In genomic region chr10:133375357-133376115, GRCh38 we compare ENCODE assay signal across 19 cellular contexts. TPM values are rescaled to one million over a fixed set of nuclear protein-coding genes. Genes with fewer than 3 reads are reported as not detected.
DNase-seq lines count a peak whose midpoint lies in the region; ATAC-seq and TF ChIP-seq lines count a peak whose summit lies in the region.
"Had no signal": no experiment of that assay in that cellular context is flagged by ENCODE, and none has a peak within 500 bp of the region (broad histone marks: within the 10 kb centered on the region; RNA-seq: fewer than 3 reads in every experiment).

No MANE protein-coding gene starts in this region.

- no peaks in the 10 kb centered on the region for H3K36me3 Mint-ChIP-seq in natural killer cell treated with Interleukin-12 subunit alpha and Interleukin-12 subunit beta and Interleukin-15 and Interleukin-18, amount 100 ng/mL, for 72 hours

- no peak for TF ChIP-seq CTCF in C4-2B (conservative IDR thresholded peaks at IDR 0.05)
- no peak for TF ChIP-seq CTCF in dorsolateral prefrontal cortex (IDR thresholded peaks at IDR 0.05 in 54 of 56, conservative IDR thresholded peaks at IDR 0.05 in 2 of 56; ENCODE audit: low read depth in 1 of 56, partially characterized antibody in 56 of 56)
- no peak for TF ChIP-seq CTCF in uterus (IDR thresholded peaks at IDR 0.05)

- H3K4me3 ChIP-seq in HAP-1 (no peak overlapping the region), dorsolateral prefrontal cortex (peak overlapping the region in 6 of 59 donors; percentile 2 to 29 (median 4)), uterus (no peak overlapping the region)
- H3K4me3 ChIP-seq: tibial artery had no signal

- intact Hi-C loops in dorsolateral prefrontal cortex (cut with DNase I) (loop anchor here in 1 of 2 donors (5.0 kb wide), 1 partner anchor 48 kb away; no protein-coding TSS in a partner anchor), uterus (cut with DNase I; ENCODE audit: low total_unique reads) (no loop called here)

- peaks cover 3% of the 10 kb centered on the region for H3K36me3 ChIP-seq in HAP-1 (replicated peaks)
- no peaks in the 10 kb centered on the region for H3K36me3 ChIP-seq in uterus

- peaks cover 6 to 9% of the 10 kb centered on the region in 2 donors for H3K4me1 Mint-ChIP-seq in natural killer cell treated with Interleukin-12 subunit alpha and Interleukin-12 subunit beta and Interleukin-15 and Interleukin-18, amount 100 ng/mL, for 72 hours (ENCODE audit: low read depth in 2 of 2)

- DNase-seq in HAP-1 (ENCODE audit: low spot score in 2 of 2) (peak; percentile 60 to 73), dorsolateral prefrontal cortex (peak in 1 of 10 donors; percentile 50), DMS153 treated with DMSO at 0.1 percent for 48 hours (lab: John Stamatoyannopoulos, UW; ENCODE audit: unreplicated experiment) (no peak), ureter (ENCODE audit: low spot score) (no peak), uterus (no peak)
- DNase-seq in natural killer cell treated with Interleukin-12 subunit alpha and Interleukin-12 subunit beta and Interleukin-15 and Interleukin-18, amount 100 ng/mL, for 72 hours (ENCODE audit: low spot score), result no peak
- DNase-seq: activated CD4-positive, alpha-beta T cell treated with anti-CD3 and anti-CD28 coated beads, Interleukin-2, amount 10 ng/mL, durations not matched to agents 24 days and 14 days; activated CD8-positive, alpha-beta memory T cell treated with anti-CD3 and anti-CD28 coated beads, Interleukin-2, amount 50 U/mL, for 48 hours; H9; islet precursor cell; NCI-H1417 treated with DMSO at 0.1 percent for 48 hours; NCI-H526; occipital lobe; OCI-M1; Right ventricle myocardium superior; tibial artery had no signal

- H3K4me1 ChIP-seq in HAP-1 (peaks cover 31% of the 10 kb centered on the region), uterus (peaks cover 0 to 4% of the 10 kb centered on the region in 2 donors)

- H3K27ac Mint-ChIP-seq in natural killer cell treated with Interleukin-12 subunit alpha and Interleukin-12 subunit beta and Interleukin-15 and Interleukin-18, amount 100 ng/mL, for 72 hours, result peak overlapping the region; percentile 15 to 45
- H3K27ac Mint-ChIP-seq: H9 had no signal

- peak overlapping the region; percentile 35 for H3K4me3 Mint-ChIP-seq in natural killer cell treated with Interleukin-12 subunit alpha and Interleukin-12 subunit beta and Interleukin-15 and Interleukin-18, amount 100 ng/mL, for 72 hours

- no peak for TF ChIP-seq POLR2A in uterus (IDR thresholded peaks at IDR 0.05)

- in situ Hi-C loops in HAP-1 (cut with MboI; ENCODE audit: low sequenced_read_pairs), result no loop called here

- no peaks in the 10 kb centered on the region for H3K27me3 Mint-ChIP-seq in natural killer cell treated with Interleukin-12 subunit alpha and Interleukin-12 subunit beta and Interleukin-15 and Interleukin-18, amount 100 ng/mL, for 72 hours

- H3K27ac ChIP-seq in C4-2B (peak overlapping the region; percentile 3; the same call in 1 of the 2 replicates), dorsolateral prefrontal cortex (peak overlapping the region in 58 of 59 donors; percentile 34 to 99 (median 91)), uterus (no peak overlapping the region)
- H3K27ac ChIP-seq: tibial artery had no signal

- ATAC-seq in natural killer cell treated with Interleukin-12 subunit alpha and Interleukin-12 subunit beta and Interleukin-15 and Interleukin-18, amount 100 ng/mL, for 72 hours, result no peak
- ATAC-seq in GM21529 (IDR thresholded peaks at IDR 0.05; ENCODE audit: unreplicated experiment), result no peak
- ATAC-seq: right cardiac atrium had no signal

- no peaks in the 10 kb centered on the region for H3K9me3 ChIP-seq in HAP-1
- H3K9me3 ChIP-seq in uterus, result no peaks in the 10 kb centered on the region
- H3K9me3 ChIP-seq: tibial artery had no signal

- no peaks in the 10 kb centered on the region for H3K27me3 ChIP-seq in HAP-1 (ENCODE audit: low read depth)
- no peaks in the 10 kb centered on the region for H3K27me3 ChIP-seq in dorsolateral prefrontal cortex
- H3K27me3 ChIP-seq in uterus, result no peaks in the 10 kb centered on the region
- H3K27me3 ChIP-seq: tibial artery had no signal

- H3K9me3 Mint-ChIP-seq in natural killer cell treated with Interleukin-12 subunit alpha and Interleukin-12 subunit beta and Interleukin-15 and Interleukin-18, amount 100 ng/mL, for 72 hours, result no peaks in the 10 kb centered on the region
- H3K9me3 Mint-ChIP-seq: activated CD4-positive, alpha-beta T cell treated with anti-CD3 and anti-CD28 coated beads, Interleukin-2, amount 10 ng/mL, durations not matched to agents 24 days and 14 days had no signal

RNA-seq across cellular contexts. Expression of gene ECHS1, which starts 2.4 kb away (rescaled TPM):
- total RNA-seq in dorsolateral prefrontal cortex (10 to 100 TPM; 54.4 to 99.5 (median 79.6) TPM), ureter (130 TPM), uterus (10 to 100 TPM; 28.2 to 48.8 (median 45.1) TPM)
- 10 to 100 TPM; 44.5 to 52.7 TPM for total RNA-seq in natural killer cell treated with Interleukin-12 subunit alpha and Interleukin-12 subunit beta and Interleukin-15 and Interleukin-18, amount 100 ng/mL, for 72 hours

RNA-seq across cellular contexts. Expression of gene PAOX, which starts 3.5 kb away (rescaled TPM):
- total RNA-seq in dorsolateral prefrontal cortex (10 to 100 TPM in 85 of 120 experiments, 1 to 10 TPM in 35; 6.0 to 18.9 (median 11.3) TPM), ureter (5.2 TPM), uterus (1 to 10 TPM; 2.0 to 9.3 (median 6.7) TPM)
- total RNA-seq in natural killer cell treated with Interleukin-12 subunit alpha and Interleukin-12 subunit beta and Interleukin-15 and Interleukin-18, amount 100 ng/mL, for 72 hours, result 1 to 10 TPM; 2.0 to 2.1 TPM

RNA-seq across cellular contexts. Expression of gene FUOM, which starts 17.7 kb away (rescaled TPM):
- total RNA-seq in dorsolateral prefrontal cortex (1 to 10 TPM in 119 of 120 experiments, under 1 TPM in 1; 0.85 to 9.8 (median 4.0) TPM), ureter (20.3 TPM), uterus (10 to 100 TPM in 1 of 4 donors, 1 to 10 TPM in 2, not detected in 1; 2.6 to 13.8 (median 2.9) TPM)
- 10 to 100 TPM; 11.5 to 11.8 TPM for total RNA-seq in natural killer cell treated with Interleukin-12 subunit alpha and Interleukin-12 subunit beta and Interleukin-15 and Interleukin-18, amount 100 ng/mL, for 72 hours

RNA-seq across cellular contexts. Expression of gene MTG1, which starts 18.4 kb away (rescaled TPM):
- 10 to 100 TPM; 33.3 to 78.1 (median 50.8) TPM for total RNA-seq in dorsolateral prefrontal cortex
- total RNA-seq in natural killer cell treated with Interleukin-12 subunit alpha and Interleukin-12 subunit beta and Interleukin-15 and Interleukin-18, amount 100 ng/mL, for 72 hours, result 100 to 1,000 TPM in 1 of 2 donors, 10 to 100 TPM in 1; 44.2 to 105 TPM
- total RNA-seq in ureter, result 66.2 TPM
- 10 to 100 TPM; 14.6 to 50.1 (median 32.6) TPM for total RNA-seq in uterus

RNA-seq across cellular contexts. Expression of gene PRAP1, which starts 28.4 kb away (rescaled TPM):
- total RNA-seq in dorsolateral prefrontal cortex (1 to 10 TPM in 3 of 120 experiments, under 1 TPM in 10, not detected in 107; 0.54 to 1.3 (median 0.75) TPM), ureter (not detected), uterus (not detected)
- total RNA-seq in natural killer cell treated with Interleukin-12 subunit alpha and Interleukin-12 subunit beta and Interleukin-15 and Interleukin-18, amount 100 ng/mL, for 72 hours, result not detected
- total RNA-seq: activated CD4-positive, alpha-beta T cell treated with anti-CD3 and anti-CD28 coated beads, Interleukin-2, amount 10 ng/mL, durations not matched to agents 24 days and 14 days; occipital lobe; right cardiac atrium; Right ventricle myocardium superior had no signal

Comparison
In these comparisons a context has a peak if more than half of its experiments do, and no peak if none do; other contexts are left out.
1. H3K27ac ChIP-seq: peak in C4-2B (single experiment) and dorsolateral prefrontal cortex (58 of 59); none in uterus (0 of 2).
2. DNase-seq: peak in HAP-1 (2 of 2); none in natural killer cell treated with Interleukin-12 subunit alpha and Interleukin-12 subunit beta and Interleukin-15 and Interleukin-18, amount 100 ng/mL, for 72 hours (single experiment), DMS153 treated with DMSO at 0.1 percent for 48 hours (single experiment), ureter (single experiment) and uterus (0 of 2).